ENCODE assay signal across 19 cellular contexts in genomic region chr12:74401966-74402365, GRCh38.
"Had no signal": no experiment of that assay in that cellular context is flagged by ENCODE, and none has a peak within 500 bp of the region (broad histone marks: within the 10 kb centered on the region; RNA-seq: fewer than 3 reads in every experiment).

No MANE protein-coding gene starts in this region.

- ATAC-seq: activated T-cell treated with anti-CD3 and anti-CD28 coated beads, Interleukin-2, amount 50 U/mL, for 72 hours; left lung; naive thymus-derived CD4-positive, alpha-beta T cell; sciatic nerve; SK-N-SH treated with all-trans-retinoic acid at 6 μM for 48 hours; stimulated activated effector memory CD8-positive, alpha-beta T cell treated with anti-CD3 and anti-CD28 coated beads, Interleukin-12 subunit alpha, Interleukin-12 subunit beta, amount 100 ng/mL, for 72 hours had no signal

- DNase-seq: activated CD4-positive, alpha-beta T cell treated with anti-CD3 and anti-CD28 coated beads, Interleukin-2, amount 10 ng/mL, durations not matched to agents 24 days and 14 days; activated CD8-positive, alpha-beta memory T cell treated with anti-CD3 and anti-CD28 coated beads, Interleukin-2, amount 50 U/mL, for 4 hours; activated gamma-delta T cell; activated T-cell treated with anti-CD3 and anti-CD28 coated beads, Interleukin-2, amount 50 U/mL, for 72 hours; cerebellar nuclear complex; effector CD8-positive, alpha-beta T cell; glutamatergic neuron; left lung; naive thymus-derived CD4-positive, alpha-beta T cell; ovary; stimulated activated CD4-positive, alpha-beta T cell treated with anti-CD3 and anti-CD28 coated beads, Interleukin-4, amount 100 ng/mL, for 24 hours; stomach; T1000 had no signal

- H3K27me3 Mint-ChIP-seq: activated CD4-positive, alpha-beta T cell treated with anti-CD3 and anti-CD28 coated beads, Interleukin-2, amount 10 ng/mL, durations not matched to agents 24 days and 14 days; activated naive CD4-positive, alpha-beta T cell treated with anti-CD3 and anti-CD28 coated beads, Interleukin-2, amount 50 U/mL, for 24 hours; naive thymus-derived CD4-positive, alpha-beta T cell had no signal

- FAIRE-seq: astrocyte had no signal

- H3K4me3 Mint-ChIP-seq: activated CD4-positive, alpha-beta T cell treated with anti-CD3 and anti-CD28 coated beads, Interleukin-2, amount 10 ng/mL, durations not matched to agents 24 days and 14 days; activated naive CD4-positive, alpha-beta T cell treated with anti-CD3 and anti-CD28 coated beads, Interleukin-2, amount 50 U/mL, for 24 hours; activated T-cell treated with anti-CD3 and anti-CD28 coated beads, Interleukin-2, amount 50 U/mL, for 72 hours; naive thymus-derived CD4-positive, alpha-beta T cell; stimulated activated effector memory CD8-positive, alpha-beta T cell treated with anti-CD3 and anti-CD28 coated beads, Interleukin-12 subunit alpha, Interleukin-12 subunit beta, amount 100 ng/mL, for 72 hours had no signal

- H3K36me3 ChIP-seq: breast epithelium, left lung, ovary, stomach had no signal

- H3K36me3 Mint-ChIP-seq: activated naive CD4-positive, alpha-beta T cell treated with anti-CD3 and anti-CD28 coated beads, Interleukin-2, amount 50 U/mL, for 24 hours; naive thymus-derived CD4-positive, alpha-beta T cell; stimulated activated effector memory CD8-positive, alpha-beta T cell treated with anti-CD3 and anti-CD28 coated beads, Interleukin-12 subunit alpha, Interleukin-12 subunit beta, amount 100 ng/mL, for 72 hours had no signal

- H3K9me3 Mint-ChIP-seq: activated CD4-positive, alpha-beta T cell treated with anti-CD3 and anti-CD28 coated beads, Interleukin-2, amount 10 ng/mL, durations not matched to agents 24 days and 14 days; activated naive CD4-positive, alpha-beta T cell treated with anti-CD3 and anti-CD28 coated beads, Interleukin-2, amount 50 U/mL, for 24 hours; activated T-cell treated with anti-CD3 and anti-CD28 coated beads, Interleukin-2, amount 50 U/mL, for 72 hours; stimulated activated effector memory CD8-positive, alpha-beta T cell treated with anti-CD3 and anti-CD28 coated beads, Interleukin-12 subunit alpha, Interleukin-12 subunit beta, amount 100 ng/mL, for 72 hours had no signal

- H3K27ac ChIP-seq: breast epithelium, left lung, ovary, stomach had no signal

- H3K27ac Mint-ChIP-seq: activated CD4-positive, alpha-beta T cell treated with anti-CD3 and anti-CD28 coated beads, Interleukin-2, amount 10 ng/mL, durations not matched to agents 24 days and 14 days; activated naive CD4-positive, alpha-beta T cell treated with anti-CD3 and anti-CD28 coated beads, Interleukin-2, amount 50 U/mL, for 24 hours; activated T-cell treated with anti-CD3 and anti-CD28 coated beads, Interleukin-2, amount 50 U/mL, for 72 hours; naive thymus-derived CD4-positive, alpha-beta T cell; stimulated activated effector memory CD8-positive, alpha-beta T cell treated with anti-CD3 and anti-CD28 coated beads, Interleukin-12 subunit alpha, Interleukin-12 subunit beta, amount 100 ng/mL, for 72 hours had no signal

- H3K4me1 Mint-ChIP-seq: activated CD4-positive, alpha-beta T cell treated with anti-CD3 and anti-CD28 coated beads, Interleukin-2, amount 10 ng/mL, durations not matched to agents 24 days and 14 days; activated naive CD4-positive, alpha-beta T cell treated with anti-CD3 and anti-CD28 coated beads, Interleukin-2, amount 50 U/mL, for 24 hours; naive thymus-derived CD4-positive, alpha-beta T cell; stimulated activated effector memory CD8-positive, alpha-beta T cell treated with anti-CD3 and anti-CD28 coated beads, Interleukin-12 subunit alpha, Interleukin-12 subunit beta, amount 100 ng/mL, for 72 hours had no signal

- H3K4me3 ChIP-seq: breast epithelium, left lung, ovary, stomach had no signal

- H3K9me3 ChIP-seq: breast epithelium, left lung, ovary, stomach had no signal

- H3K27me3 ChIP-seq: breast epithelium, left lung, ovary, stomach had no signal

- H3K4me1 ChIP-seq: breast epithelium, left lung, stomach had no signal
